ENCODE assay signal across 19 cellular contexts in the genomic region with DNA sequence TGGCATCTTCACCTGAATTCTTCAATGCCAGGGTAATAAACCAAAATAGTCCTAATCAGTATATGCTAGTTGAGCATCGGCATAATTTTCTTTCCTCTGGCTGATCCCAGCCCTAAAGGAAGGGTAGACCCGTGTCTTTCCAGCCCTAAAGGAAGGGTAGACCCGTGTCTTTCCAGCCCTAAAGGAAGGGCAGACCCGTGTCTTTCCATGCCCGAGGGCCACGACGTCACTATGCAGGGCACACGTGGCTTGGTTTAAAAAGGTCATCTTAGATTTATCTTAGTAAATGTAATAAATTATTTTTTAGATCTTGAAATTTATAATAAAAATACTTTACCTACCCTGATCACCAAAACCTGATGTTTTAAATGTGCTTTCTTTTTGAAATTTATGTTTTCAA. TPM values are rescaled to one million over a fixed set of nuclear protein-coding genes. Genes with fewer than 3 reads are reported as not detected.
A peak's percentile ranks its signal among the peaks of the same experiment; 100 is the strongest.
DNase-seq lines count a peak whose midpoint lies in the region; ATAC-seq and TF ChIP-seq lines count a peak whose summit lies in the region.
"Had no signal": no experiment of that assay in that cellular context is flagged by ENCODE, and none has a peak within 500 bp of the region (broad histone marks: within the 10 kb centered on the region; RNA-seq: fewer than 3 reads in every experiment).

No MANE protein-coding gene starts in this region.

- POLR2A ChIA-PET in MCF 10A (lab: Yijun Ruan, JAX) = no interaction called here

- H3K27ac Mint-ChIP-seq in MCF 10A (ENCODE audit: low read depth, unreplicated experiment) = no peak overlapping the region
- H3K27ac Mint-ChIP-seq in activated T-helper 2 cell treated with anti-CD3 and anti-CD28 coated beads, Interferon-gamma antibody, Interleukin-2, Interleukin-4, amounts not matched to agents 10 μg/mL and 5 μg/mL and 100 μg/mL, durations not matched to agents 14 hours and 24 hours and 36 hours = no peak overlapping the region

- peaks cover 93% of the 10 kb centered on the region for H3K36me3 Mint-ChIP-seq in MCF 10A (ENCODE audit: insufficient read depth, unreplicated experiment)
- peaks cover 44% of the 10 kb centered on the region for H3K36me3 Mint-ChIP-seq in activated T-helper 2 cell treated with anti-CD3 and anti-CD28 coated beads, Interferon-gamma antibody, Interleukin-2, Interleukin-4, amounts not matched to agents 10 μg/mL and 5 μg/mL and 100 μg/mL, durations not matched to agents 14 hours and 24 hours and 36 hours (ENCODE audit: low read depth)

- intact Hi-C loops in MCF 10A (cut with micrococcal nuclease) = no loop called here
- intact Hi-C loops in breast epithelium (cut with DNase I; ENCODE audit: low total_unique reads) = no loop called here
- intact Hi-C loops in lower lobe of right lung (cut with DNase I) = no loop called here
- intact Hi-C loops in activated T-helper 2 cell treated with anti-CD3 and anti-CD28 coated beads, Interferon-gamma antibody, Interleukin-2, Interleukin-4, amounts not matched to agents 10 μg/mL and 5 μg/mL and 100 μg/mL, durations not matched to agents 14 hours and 24 hours and 36 hours (cut with micrococcal nuclease) = no loop called here

- no peak for ATAC-seq in lower lobe of right lung

- H3K9me3 ChIP-seq in breast epithelium (no peaks in the 10 kb centered on the region), SJCRH30 (replicated peaks) (no peaks in the 10 kb centered on the region), lower lobe of right lung (no peaks in the 10 kb centered on the region)

- no peaks in the 10 kb centered on the region for H3K27me3 ChIP-seq in breast epithelium
- H3K27me3 ChIP-seq in SJCRH30 = no peaks in the 10 kb centered on the region
- H3K27me3 ChIP-seq in lower lobe of right lung (ENCODE audit: low read depth) = no peaks in the 10 kb centered on the region

- H3K36me3 ChIP-seq in breast epithelium = peaks cover 6% of the 10 kb centered on the region
- peaks cover 39% of the 10 kb centered on the region for H3K36me3 ChIP-seq in SJCRH30
- peaks cover 71% of the 10 kb centered on the region for H3K36me3 ChIP-seq in lower lobe of right lung

- H3K4me1 ChIP-seq in breast epithelium = no peaks in the 10 kb centered on the region
- H3K4me1 ChIP-seq in SJCRH30 = peaks cover 38% of the 10 kb centered on the region
- H3K4me1 ChIP-seq in lower lobe of right lung = peaks cover 20% of the 10 kb centered on the region

- BruUV-seq in MCF 10A (replicated peaks; lab: Mats Ljungman, UMichigan) = TSS peak; percentile 33

- no peak for TF ChIP-seq POLR2A in breast epithelium (IDR thresholded peaks at IDR 0.05)

- no peak overlapping the region for H3K4me3 Mint-ChIP-seq in MCF 10A (ENCODE audit: unreplicated experiment)
- H3K4me3 Mint-ChIP-seq in activated T-helper 2 cell treated with anti-CD3 and anti-CD28 coated beads, Interferon-gamma antibody, Interleukin-2, Interleukin-4, amounts not matched to agents 10 μg/mL and 5 μg/mL and 100 μg/mL, durations not matched to agents 14 hours and 24 hours and 36 hours (ENCODE audit: low read depth) = no peak overlapping the region

- H3K27ac ChIP-seq in breast epithelium (no peak overlapping the region), SJCRH30 (peak overlapping the region; percentile 49; the same call in 1 of the 2 replicates), lower lobe of right lung (no peak overlapping the region)
- H3K27ac ChIP-seq: 22Rv1, KMS-11 had no signal

- H3K4me3 ChIP-seq in breast epithelium (no peak overlapping the region), SJCRH30 (no peak overlapping the region), lower lobe of right lung (no peak overlapping the region)

- CTCF ChIA-PET in MCF 10A (lab: Yijun Ruan, JAX) = interaction anchor here (1.2 to 1.4 kb wide), 2 partner anchors 8 to 14 kb away, joined by 3 read pairs; no protein-coding TSS in a partner anchor

- no peak for TF ChIP-seq CTCF in MCF 10A (IDR thresholded peaks at IDR 0.05; ENCODE audit: unreplicated experiment)
- no peak for TF ChIP-seq CTCF in breast epithelium (IDR thresholded peaks at IDR 0.05)
- TF ChIP-seq CTCF in lower lobe of right lung (IDR thresholded peaks at IDR 0.05) = no peak

- H3K27me3 Mint-ChIP-seq in MCF 10A (ENCODE audit: insufficient read depth, unreplicated experiment) = no peaks in the 10 kb centered on the region
- H3K27me3 Mint-ChIP-seq in activated T-helper 2 cell treated with anti-CD3 and anti-CD28 coated beads, Interferon-gamma antibody, Interleukin-2, Interleukin-4, amounts not matched to agents 10 μg/mL and 5 μg/mL and 100 μg/mL, durations not matched to agents 14 hours and 24 hours and 36 hours (ENCODE audit: low read depth) = no peaks in the 10 kb centered on the region

- no peaks in the 10 kb centered on the region for H3K9me3 Mint-ChIP-seq in MCF 10A (ENCODE audit: unreplicated experiment)
- H3K9me3 Mint-ChIP-seq in activated T-helper 2 cell treated with anti-CD3 and anti-CD28 coated beads, Interferon-gamma antibody, Interleukin-2, Interleukin-4, amounts not matched to agents 10 μg/mL and 5 μg/mL and 100 μg/mL, durations not matched to agents 14 hours and 24 hours and 36 hours = no peaks in the 10 kb centered on the region

- DNase-seq in MCF 10A (ENCODE audit: unreplicated experiment) = no peak
- DNase-seq in breast epithelium (ENCODE audit: low spot score in 2 of 2) = no peak
- no peak for DNase-seq in SJCRH30
- DNase-seq in islet precursor cell = peak; percentile 4
- no peak for DNase-seq in lower lobe of right lung
- DNase-seq in DMS 273 treated with DMSO at 0.1 percent for 48 hours (lab: John Stamatoyannopoulos, UW) = no peak
- no peak for DNase-seq in activated T-helper 2 cell treated with anti-CD3 and anti-CD28 coated beads, Interferon-gamma antibody, Interleukin-2, Interleukin-4, amounts not matched to agents 10 μg/mL and 5 μg/mL and 100 μg/mL, durations not matched to agents 14 hours and 24 hours and 36 hours (ENCODE audit: low spot score)
- DNase-seq in globus pallidus (ENCODE audit: low spot score) = no peak
- DNase-seq: AML-193, C1 segment of cervical spinal cord, DMS79 treated with DMSO at 0.1 percent for 48 hours, NCI-H1105, NCI-H146, NCI-H2029, NCI-H226, NCI-H510A treated with DMSO at 0.1 percent for 48 hours, NCI-H748 treated with DMSO at 0.1 percent for 48 hours had no signal

- H3K4me1 Mint-ChIP-seq in MCF 10A (ENCODE audit: insufficient read depth, unreplicated experiment) = peaks cover 10% of the 10 kb centered on the region
- peaks cover 15% of the 10 kb centered on the region for H3K4me1 Mint-ChIP-seq in activated T-helper 2 cell treated with anti-CD3 and anti-CD28 coated beads, Interferon-gamma antibody, Interleukin-2, Interleukin-4, amounts not matched to agents 10 μg/mL and 5 μg/mL and 100 μg/mL, durations not matched to agents 14 hours and 24 hours and 36 hours (ENCODE audit: low read depth)

RNA-seq across cellular contexts. Expression of gene BID, which starts 45.5 kb away (rescaled TPM):
- total RNA-seq in MCF 10A (2022) (21.5 and 25.0 TPM in 2 replicates), breast epithelium (10 to 100 TPM; 25.9 to 35.7 (median 29.0) TPM), lower lobe of right lung (34.3 TPM)
- total RNA-seq in SJCRH30 (2014; rRNA removed; shearing (Covaris generic)) = 39.9 and 54.0 TPM in 2 replicates
- total RNA-seq in activated T-helper 2 cell treated with anti-CD3 and anti-CD28 coated beads, Interferon-gamma antibody, Interleukin-2, Interleukin-4, amounts not matched to agents 10 μg/mL and 5 μg/mL and 100 μg/mL, durations not matched to agents 14 hours and 24 hours and 36 hours = 11.5 and 14.3 TPM in 2 replicates
